ENCODE assay signal across 1 cellular context in the genomic region with DNA sequence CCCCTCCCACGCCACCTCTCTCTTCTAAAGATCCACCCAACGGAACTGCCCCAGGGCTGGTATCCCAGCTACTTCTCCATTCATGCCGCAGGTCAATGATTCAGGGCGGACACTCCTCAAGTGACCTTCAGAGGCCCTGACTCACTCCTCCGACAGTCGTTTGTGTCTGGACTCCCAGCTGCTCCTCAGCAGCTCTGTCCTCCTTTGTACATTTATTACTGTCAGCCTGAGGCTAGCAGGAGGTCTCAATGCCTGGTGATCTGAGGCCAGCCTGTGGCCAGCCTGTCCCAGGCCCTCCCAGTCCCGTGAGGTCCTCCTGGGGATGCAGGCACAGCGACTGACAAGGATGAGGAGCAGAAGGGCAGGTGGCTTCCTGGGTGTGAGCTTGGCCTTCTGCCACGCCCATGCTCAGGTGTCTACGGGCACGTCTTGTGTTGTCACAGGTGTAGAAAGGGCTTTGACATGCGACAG.
TF ChIP-seq lines count a peak whose summit lies in the region.

No MANE protein-coding gene starts in this region.

TF ChIP-seq in HCT116, 20 proteins besides CTCF, POLR2A, EP300 and RAD21 (continued from another document):
- TF ChIP-seq EGR1 (IDR thresholded peaks at IDR 0.05; ENCODE audit: low read depth): peak; percentile 59; the same call in 1 of the 2 replicates
- TF ChIP-seq FOSL1 (IDR thresholded peaks at IDR 0.05; ENCODE audit: low read depth): peak; percentile 49; the same call in 1 of the 2 replicates
